9 cellular contexts compared by ENCODE assay signal in the genomic region with DNA sequence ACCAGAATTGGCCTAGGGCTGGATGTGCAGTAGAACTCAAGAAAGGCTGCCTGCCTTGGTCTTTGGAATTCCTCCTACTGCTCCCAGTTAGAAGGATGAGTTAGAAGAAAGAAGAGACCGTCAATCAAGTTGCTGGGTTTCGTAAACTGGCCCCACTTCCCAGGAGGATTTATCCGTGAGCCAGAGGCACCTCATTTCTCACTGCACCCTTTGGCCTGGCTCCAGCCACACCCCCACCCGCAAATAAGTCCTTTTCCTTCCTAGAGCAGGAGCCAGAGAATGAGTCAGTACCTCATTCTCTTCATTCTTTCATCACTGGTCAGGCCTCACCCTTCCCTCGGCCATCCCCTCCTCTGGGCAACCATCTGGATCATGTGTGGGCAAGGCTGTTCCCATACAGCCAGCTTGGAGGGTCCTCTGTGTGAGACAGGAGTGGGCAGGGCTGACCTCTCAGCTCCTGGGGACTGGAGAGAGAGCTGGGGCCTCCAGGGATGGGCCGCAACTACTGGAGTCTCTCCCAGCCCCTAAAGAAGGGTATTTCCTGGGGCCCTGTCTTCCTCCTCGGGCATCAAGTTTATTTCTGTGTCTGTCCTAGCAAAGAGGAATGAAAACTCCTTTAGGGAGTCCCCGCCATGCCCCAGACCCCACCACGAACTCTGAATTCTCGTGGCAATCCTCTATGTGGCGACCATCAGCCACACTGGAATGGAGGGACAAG.
A peak's percentile ranks its signal among the peaks of the same experiment; 100 is the strongest.
DNase-seq lines count a peak whose midpoint lies in the region; ATAC-seq, FAIRE-seq and TF ChIP-seq lines count a peak whose summit lies in the region.
"Had no signal": no experiment of that assay in that cellular context is flagged by ENCODE, and none has a peak within 500 bp of the region (broad histone marks: within the 10 kb centered on the region; RNA-seq: fewer than 3 reads in every experiment).

No MANE protein-coding gene starts in this region.

- ATAC-seq in body of pancreas (peak; percentile 83), lower lobe of right lung (peak; percentile 72), GM18498 (IDR thresholded peaks at IDR 0.05; ENCODE audit: unreplicated experiment) (no peak), HG03045 (IDR thresholded peaks at IDR 0.05; ENCODE audit: unreplicated experiment) (no peak)

- no peak for TF ChIP-seq CTCF in body of pancreas (IDR thresholded peaks at IDR 0.05)
- no peak for TF ChIP-seq CTCF in lower lobe of right lung (IDR thresholded peaks at IDR 0.05)
- TF ChIP-seq CTCF in D721Med (IDR thresholded peaks at IDR 0.05; ENCODE audit: insufficient read depth, missing control alignments), result no peak

- no peak overlapping the region for H2AFZ ChIP-seq in ACC112 (ENCODE audit: low read length, unreplicated experiment)

- TF ChIP-seq POLR2A in body of pancreas (IDR thresholded peaks at IDR 0.05), result peak in 1 of 3 donors; percentile 14

- peak overlapping the region; percentile 95 for H3K27ac ChIP-seq in ACC112 (ENCODE audit: low read depth, low read length)
- peak overlapping the region in 3 of 4 donors; percentile 26 to 64 (median 34) for H3K27ac ChIP-seq in body of pancreas
- H3K27ac ChIP-seq in lower lobe of right lung, result no peak overlapping the region
- H3K27ac ChIP-seq: SK-N-MC had no signal

- H3K27me3 ChIP-seq in ACC112 (ENCODE audit: insufficient read depth, low read length) (no peaks in the 10 kb centered on the region), body of pancreas (no peaks in the 10 kb centered on the region), lower lobe of right lung (ENCODE audit: low read depth) (no peaks in the 10 kb centered on the region)

- WGBS in body of pancreas, 2 donors, result 73 to 77% methylated on average over 11 of the region's 11 CpGs

- H3K36me3 ChIP-seq in ACC112 (ENCODE audit: insufficient read depth, low read length) (no peaks in the 10 kb centered on the region), body of pancreas (replicated peaks in 1 of 2; ENCODE audit: insufficient read depth in 1 of 2, low read depth in 2 of 2) (no peaks in the 10 kb centered on the region), lower lobe of right lung (no peaks in the 10 kb centered on the region)

- H3K4me3 ChIP-seq in ACC112 (ENCODE audit: low read depth, low read length) (peak overlapping the region; percentile 15; the same call in 1 of the 2 replicates), body of pancreas (no peak overlapping the region), lower lobe of right lung (no peak overlapping the region)
- H3K4me3 ChIP-seq: SK-N-MC had no signal

- no peak for FAIRE-seq in D721Med (lab: Jason Lieb, UNC)

- intact Hi-C loops in body of pancreas (cut with DNase I) (no loop called here), lower lobe of right lung (cut with DNase I) (no loop called here)

- H3K79me2 ChIP-seq in ACC112 (ENCODE audit: control insufficient read depth, insufficient read depth, low read length, unreplicated experiment), result no peaks in the 10 kb centered on the region

- H3K9me3 ChIP-seq in body of pancreas, result no peaks in the 10 kb centered on the region
- no peaks in the 10 kb centered on the region for H3K9me3 ChIP-seq in lower lobe of right lung

- DNase-seq in HK-2 (ENCODE audit: unreplicated experiment), result peak; percentile 92
- DNase-seq in body of pancreas, result peak; percentile 60 to 76 (median 70)
- peak; percentile 69 for DNase-seq in lower lobe of right lung
- no peak for DNase-seq in D721Med (ENCODE audit: insufficient read length, low spot score)
- no peak for DNase-seq in stimulated activated naive CD4-positive, alpha-beta T cell (lab: John Stamatoyannopoulos, UW)

- H3K4me1 ChIP-seq in ACC112 (ENCODE audit: control insufficient read depth, insufficient read depth, low read length, unreplicated experiment), result peaks cover 76% of the 10 kb centered on the region
- peaks cover 13% of the 10 kb centered on the region for H3K4me1 ChIP-seq in body of pancreas
- peaks cover 25% of the 10 kb centered on the region for H3K4me1 ChIP-seq in lower lobe of right lung

Comparison
In these comparisons a context has a peak if more than half of its experiments do, and no peak if none do; other contexts are left out.
1. DNase-seq: peak in HK-2 (single experiment), body of pancreas (4 of 4) and lower lobe of right lung (single experiment); none in D721Med (single experiment) and stimulated activated naive CD4-positive, alpha-beta T cell (0 of 6).
2. ATAC-seq: peak in body of pancreas (single experiment) and lower lobe of right lung (2 of 2); none in GM18498 (single experiment) and HG03045 (single experiment).